ENCODE assay signal across 8 cellular contexts in genomic region chr7:107743567-107744344, GRCh38. TPM values are rescaled to one million over a fixed set of nuclear protein-coding genes. Genes with fewer than 3 reads are reported as not detected.
DNase-seq lines count a peak whose midpoint lies in the region; ATAC-seq and TF ChIP-seq lines count a peak whose summit lies in the region.

A gene with protein sequence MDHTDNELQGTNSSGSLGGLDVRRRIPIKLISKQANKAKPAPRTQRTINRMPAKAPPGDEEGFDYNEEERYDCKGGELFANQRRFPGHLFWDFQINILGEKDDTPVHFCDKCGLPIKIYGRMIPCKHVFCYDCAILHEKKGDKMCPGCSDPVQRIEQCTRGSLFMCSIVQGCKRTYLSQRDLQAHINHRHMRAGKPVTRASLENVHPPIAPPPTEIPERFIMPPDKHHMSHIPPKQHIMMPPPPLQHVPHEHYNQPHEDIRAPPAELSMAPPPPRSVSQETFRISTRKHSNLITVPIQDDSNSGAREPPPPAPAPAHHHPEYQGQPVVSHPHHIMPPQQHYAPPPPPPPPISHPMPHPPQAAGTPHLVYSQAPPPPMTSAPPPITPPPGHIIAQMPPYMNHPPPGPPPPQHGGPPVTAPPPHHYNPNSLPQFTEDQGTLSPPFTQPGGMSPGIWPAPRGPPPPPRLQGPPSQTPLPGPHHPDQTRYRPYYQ (plus strand): TSS chr7:107744142. CDS start chr7:107744164, 22 bp downstream.

- TF ChIP-seq CTCF in GM10248 (IDR thresholded peaks at IDR 0.05; ENCODE audit: control extremely low read depth, extremely low read depth, low read depth, missing control alignments) (peak; percentile 82), NB4 (IDR thresholded peaks at IDR 0.05; ENCODE audit: low read depth, low read length) (peak; percentile 68), suprapubic skin (IDR thresholded peaks at IDR 0.05) (peak; percentile 49 to 77)

- peak; percentile 93 for ATAC-seq in HG02571 (IDR thresholded peaks at IDR 0.05; ENCODE audit: unreplicated experiment)

- peak; percentile 91 for DNase-seq in GM10248 (ENCODE audit: extremely low spot score)
- DNase-seq in NB4 (ENCODE audit: low read depth) = peak; percentile 99
- DNase-seq in SK-N-MC (ENCODE audit: low read depth, low spot score) = peak; percentile 85
- DNase-seq in activated naive CD4-positive, alpha-beta T cell treated with anti-CD3 and anti-CD28 coated beads, Interleukin-2, amount 50 U/mL, for 16 hours = peak; percentile 98
- peak; percentile 96 for DNase-seq in globus pallidus (ENCODE audit: low spot score)
- DNase-seq in nucleus accumbens (lab: John Stamatoyannopoulos, UW) = peak; percentile 64 to 99 (median 95)
- DNase-seq in suprapubic skin (ENCODE audit: low spot score in 2 of 2) = peak; percentile 97 to 98

- H3K27me3 ChIP-seq in suprapubic skin = no peaks in the 10 kb centered on the region

- peak within 1 kb of the TSS; percentile 94 for H3K4me3 ChIP-seq in NB4 (ENCODE audit: low read depth, low read length)
- peak within 1 kb of the TSS; percentile 99 for H3K4me3 ChIP-seq in SK-N-MC
- peak within 1 kb of the TSS; percentile 86 for H3K4me3 ChIP-seq in suprapubic skin

- H3K9me3 ChIP-seq in SK-N-MC (ENCODE audit: low read depth, low read length) (no peaks in the 10 kb centered on the region), suprapubic skin (no peaks in the 10 kb centered on the region)

- 2% methylated on average over 10 of the region's 56 CpGs for WGBS in suprapubic skin

- peak within 1 kb of the TSS; percentile 99 for H3K27ac ChIP-seq in SK-N-MC
- H3K27ac ChIP-seq in suprapubic skin = peak within 1 kb of the TSS; percentile 98

- H3K9ac ChIP-seq in SK-N-MC (ENCODE audit: insufficient read length) = peak within 1 kb of the TSS; percentile 99

- peaks cover 44% of the 10 kb centered on the region for H3K4me1 ChIP-seq in suprapubic skin

- CTCF ChIA-PET in GM10248 (lab: Yijun Ruan, JAX) = interaction anchor here (0.7 to 3.4 kb wide), 24 partner anchors 10 to 1007 kb away, joined by 3 to 20 read pairs (median 4); partner anchors contain the start of gene HBP1

- H3K36me3 ChIP-seq in SK-N-MC (ENCODE audit: insufficient read depth, low read length) = peaks cover 4% of the 10 kb centered on the region
- no peaks in the 10 kb centered on the region for H3K36me3 ChIP-seq in suprapubic skin

- POLR2A ChIA-PET in GM10248 (lab: Yijun Ruan, JAX) = interaction anchor here (0.8 to 1.0 kb wide), 2 partner anchors 575 to 912 kb away, joined by 3 to 4 read pairs; partner anchors contain the start of gene HBP1

- TF ChIP-seq POLR2A in NB4 (IDR thresholded peaks at IDR 0.05; ENCODE audit: extremely low read depth, insufficient read length) = peak; percentile 86
- TF ChIP-seq POLR2A in suprapubic skin (IDR thresholded peaks at IDR 0.05) = peak in 1 of 2 donors; percentile 70

- no peak for TF ChIP-seq EP300 in suprapubic skin (IDR thresholded peaks at IDR 0.05)

RNA-seq across cellular contexts. Expression of the gene that starts here (rescaled TPM):
- total RNA-seq in suprapubic skin = 10 to 100 TPM; 47.4 to 63.0 (median 49.9) TPM

Comparison
In these comparisons a context has a peak if more than half of its experiments do, and no peak if none do; other contexts are left out.
1. Peak in every context shown above with its lines: DNase-seq, ATAC-seq, H3K4me3 ChIP-seq and H3K27ac ChIP-seq.